In genomic region chr12:55743967-55744931, GRCh38 we compare ENCODE assay signal across 8 cellular contexts. TPM values are rescaled to one million over a fixed set of nuclear protein-coding genes. Genes with fewer than 3 reads are reported as not detected.
DNase-seq lines count a peak whose midpoint lies in the region; ATAC-seq and TF ChIP-seq lines count a peak whose summit lies in the region.

No MANE protein-coding gene starts in this region.

- no peak overlapping the region for H3K27ac Mint-ChIP-seq in activated CD8-positive, alpha-beta memory T cell treated with anti-CD3 and anti-CD28 coated beads, Interleukin-2, amount 10 ng/mL, durations not matched to agents 7 days and 5 days

- H3K9me3 ChIP-seq in WERI-Rb-1 (ENCODE audit: severe bottlenecking) (no peaks in the 10 kb centered on the region), left ventricle myocardium inferior (replicated peaks) (no peaks in the 10 kb centered on the region)

- H3K27ac ChIP-seq in WERI-Rb-1 (peak overlapping the region; percentile 80), left ventricle myocardium inferior (replicated peaks) (peak overlapping the region; percentile 67)

- H3K36me3 Mint-ChIP-seq in activated CD8-positive, alpha-beta memory T cell treated with anti-CD3 and anti-CD28 coated beads, Interleukin-2, amount 10 ng/mL, durations not matched to agents 7 days and 5 days, result peaks cover 10% of the 10 kb centered on the region

- H3K9me3 Mint-ChIP-seq in activated CD8-positive, alpha-beta memory T cell treated with anti-CD3 and anti-CD28 coated beads, Interleukin-2, amount 10 ng/mL, durations not matched to agents 7 days and 5 days (ENCODE audit: low read depth), result no peaks in the 10 kb centered on the region

- H3K4me3 ChIP-seq in WERI-Rb-1 (ENCODE audit: low read depth, low read length) (peak overlapping the region; percentile 79), left ventricle myocardium inferior (peak overlapping the region; percentile 77), skeletal muscle cell (ENCODE audit: low read depth, low read length) (peak overlapping the region; percentile 73)

- peaks cover 23% of the 10 kb centered on the region for H3K36me3 ChIP-seq in WERI-Rb-1
- H3K36me3 ChIP-seq in left ventricle myocardium inferior, result no peaks in the 10 kb centered on the region

- H3K4me1 Mint-ChIP-seq in activated CD8-positive, alpha-beta memory T cell treated with anti-CD3 and anti-CD28 coated beads, Interleukin-2, amount 10 ng/mL, durations not matched to agents 7 days and 5 days, result peaks cover 28% of the 10 kb centered on the region

- no peak for TF ChIP-seq CTCF in WERI-Rb-1 (IDR thresholded peaks at IDR 0.05; ENCODE audit: low read depth, low read length)
- TF ChIP-seq CTCF in left ventricle myocardium inferior (IDR thresholded peaks at IDR 0.05; ENCODE audit: borderline replicate concordance), result no peak
- no peak for TF ChIP-seq CTCF in GM20000 (IDR thresholded peaks at IDR 0.05; ENCODE audit: extremely low read depth, missing control alignments)

- H3K4me3 Mint-ChIP-seq in activated CD8-positive, alpha-beta memory T cell treated with anti-CD3 and anti-CD28 coated beads, Interleukin-2, amount 10 ng/mL, durations not matched to agents 7 days and 5 days, result peak overlapping the region; percentile 84

- intact Hi-C loops in left ventricle myocardium inferior (cut with micrococcal nuclease), result loop anchor here (10.0 kb wide), 1 partner anchor 51 kb away; no protein-coding TSS in a partner anchor

- no peak for DNase-seq in activated CD8-positive, alpha-beta memory T cell treated with anti-CD3 and anti-CD28 coated beads, Interleukin-2, amount 10 ng/mL, durations not matched to agents 7 days and 5 days
- DNase-seq in activated CD8-positive, alpha-beta memory T cell treated with anti-CD3 and anti-CD28 coated beads for 24 hours, result no peak
- DNase-seq in WERI-Rb-1 (no peak), left ventricle myocardium inferior (peak; percentile 16), skeletal muscle cell (ENCODE audit: low read depth) (no peak), GM20000 (ENCODE audit: low spot score) (no peak), COLO829 (ENCODE audit: low spot score) (no peak)

- H3K27me3 ChIP-seq in WERI-Rb-1 (ENCODE audit: insufficient read depth, low read depth, severe bottlenecking), result no peaks in the 10 kb centered on the region
- H3K27me3 ChIP-seq in left ventricle myocardium inferior (ENCODE audit: low read depth), result no peaks in the 10 kb centered on the region

- peak; percentile 4 for ATAC-seq in activated CD8-positive, alpha-beta memory T cell treated with anti-CD3 and anti-CD28 coated beads, Interleukin-2, amount 10 ng/mL, durations not matched to agents 7 days and 5 days
- ATAC-seq in HG03520 (IDR thresholded peaks at IDR 0.05; ENCODE audit: unreplicated experiment), result no peak

- H3K27me3 Mint-ChIP-seq in activated CD8-positive, alpha-beta memory T cell treated with anti-CD3 and anti-CD28 coated beads, Interleukin-2, amount 10 ng/mL, durations not matched to agents 7 days and 5 days, result peaks cover 8% of the 10 kb centered on the region

- peaks cover 55% of the 10 kb centered on the region for H3K4me1 ChIP-seq in left ventricle myocardium inferior

- CTCF ChIA-PET in activated CD8-positive, alpha-beta memory T cell treated with anti-CD3 and anti-CD28 coated beads, Interleukin-2, amount 10 ng/mL, durations not matched to agents 7 days and 5 days (lab: Charles Lee), result interaction anchor here (0.7 to 3.1 kb wide), 15 partner anchors 8 to 194 kb away, joined by 3 to 17 read pairs (median 4); partner anchors contain the start of gene DNAJC14

RNA-seq across cellular contexts. Expression of gene GDF11, which starts 1.3 kb away (rescaled TPM):
- 10 to 100 TPM; 10.9 to 14.1 TPM for total RNA-seq in activated CD8-positive, alpha-beta memory T cell treated with anti-CD3 and anti-CD28 coated beads, Interleukin-2, amount 10 ng/mL, durations not matched to agents 7 days and 5 days
- total RNA-seq in left ventricle myocardium inferior, result 15.6 TPM

RNA-seq across cellular contexts. Expression of gene CD63, which starts 15.4 kb away (rescaled TPM):
- total RNA-seq in activated CD8-positive, alpha-beta memory T cell treated with anti-CD3 and anti-CD28 coated beads, Interleukin-2, amount 10 ng/mL, durations not matched to agents 7 days and 5 days, result 100 to 1,000 TPM; 222 to 288 TPM
- 705 TPM for total RNA-seq in left ventricle myocardium inferior

RNA-seq across cellular contexts. Expression of gene RDH5, which starts 24.1 kb away (rescaled TPM):
- 10 to 100 TPM; 11.1 to 14.4 TPM for total RNA-seq in activated CD8-positive, alpha-beta memory T cell treated with anti-CD3 and anti-CD28 coated beads, Interleukin-2, amount 10 ng/mL, durations not matched to agents 7 days and 5 days
- 12.2 TPM for total RNA-seq in left ventricle myocardium inferior

RNA-seq across cellular contexts. Expression of gene BLOC1S1, which starts 28.4 kb away (rescaled TPM):
- 100 to 1,000 TPM; 151 to 152 TPM for total RNA-seq in activated CD8-positive, alpha-beta memory T cell treated with anti-CD3 and anti-CD28 coated beads, Interleukin-2, amount 10 ng/mL, durations not matched to agents 7 days and 5 days
- total RNA-seq in left ventricle myocardium inferior, result 109 TPM

RNA-seq across cellular contexts. Expression of gene ITGA7, which starts 36.5 kb away (rescaled TPM):
- 1 to 10 TPM; 3.7 to 4.4 TPM for total RNA-seq in activated CD8-positive, alpha-beta memory T cell treated with anti-CD3 and anti-CD28 coated beads, Interleukin-2, amount 10 ng/mL, durations not matched to agents 7 days and 5 days
- 520 TPM for total RNA-seq in left ventricle myocardium inferior
